Comparison of ENCODE assay signal across 15 cellular contexts in the genomic region with DNA sequence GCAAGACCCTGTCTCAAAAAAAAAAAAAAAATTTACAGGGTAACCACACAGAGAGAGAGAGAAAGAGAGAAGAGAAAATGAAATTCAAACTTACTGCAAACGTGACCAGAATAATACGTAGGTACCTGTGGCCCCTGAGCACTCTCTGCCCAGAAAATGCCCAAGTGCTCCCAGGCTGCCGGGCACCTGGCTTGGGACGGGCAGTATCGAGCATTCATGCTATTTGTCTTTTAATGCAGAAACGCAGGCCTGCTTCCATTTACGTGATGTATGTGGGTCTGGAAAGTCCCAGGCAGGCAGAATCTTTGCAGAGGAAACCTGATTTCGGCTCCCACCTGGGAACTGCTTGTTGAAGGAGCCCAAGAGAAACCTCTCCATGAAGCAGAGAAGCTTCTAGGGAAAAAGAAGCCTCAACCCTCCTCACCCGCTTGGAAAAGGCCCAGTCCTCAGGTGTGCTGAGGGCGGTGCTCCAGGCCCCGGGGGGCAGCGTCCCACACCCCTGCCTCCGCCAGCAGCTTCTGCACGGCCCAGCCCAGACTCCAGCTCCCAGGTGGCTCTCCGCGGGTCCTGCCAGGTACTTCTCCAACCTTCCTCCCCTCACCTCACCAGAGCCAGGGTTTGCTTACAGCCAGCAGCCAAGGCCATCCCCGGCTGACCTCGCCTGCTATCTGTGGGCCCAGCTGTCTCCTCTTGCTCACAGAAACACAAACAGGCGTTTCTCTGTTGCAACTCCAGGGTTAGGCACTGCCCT. TPM values are rescaled to one million over a fixed set of nuclear protein-coding genes. Genes with fewer than 3 reads are reported as not detected.
DNase-seq lines count a peak whose midpoint lies in the region; ATAC-seq and TF ChIP-seq lines count a peak whose summit lies in the region.
"Had no signal": no experiment of that assay in that cellular context is flagged by ENCODE, and none has a peak within 500 bp of the region (broad histone marks: within the 10 kb centered on the region; RNA-seq: fewer than 3 reads in every experiment).

No MANE protein-coding gene starts in this region.

- no peaks in the 10 kb centered on the region for H3K36me3 ChIP-seq in WERI-Rb-1
- H3K36me3 ChIP-seq in sigmoid colon, result no peaks in the 10 kb centered on the region

- TF ChIP-seq CTCF in WERI-Rb-1 (IDR thresholded peaks at IDR 0.05; ENCODE audit: low read depth, low read length), result no peak
- no peak for TF ChIP-seq CTCF in sigmoid colon (IDR thresholded peaks at IDR 0.05)
- no peak for TF ChIP-seq CTCF in natural killer cell (IDR thresholded peaks at IDR 0.05)

- WGBS in sigmoid colon, 2 donors, result 53 to 77% methylated on average over 19 of the region's 19 CpGs

- DNase-seq in HuH-7 (ENCODE audit: low spot score) (peak; percentile 73), WERI-Rb-1 (peak; percentile 84), left kidney (ENCODE audit: low read depth, low spot score) (peak; percentile 74), sigmoid colon (peak; percentile 66), AG20443 (ENCODE audit: low spot score) (no peak), natural killer cell (no peak), NCI-H1092 treated with DMSO at 0.1 percent for 48 hours (lab: John Stamatoyannopoulos, UW) (no peak)
- DNase-seq in stimulated activated CD4-positive, alpha-beta T cell treated with anti-CD3 and anti-CD28 coated beads, Interleukin-2, amount 100 ng/mL, for 24 hours, result no peak
- DNase-seq: activated CD8-positive, alpha-beta memory T cell treated with anti-CD3 and anti-CD28 coated beads, Interleukin-2, amount 10 ng/mL, durations not matched to agents 7 days and 5 days; midbrain; NK-92 treated with Interleukin-12 subunit alpha and Interleukin-12 subunit beta, amount 100 ng/mL, for 24 hours; stimulated activated CD4-positive, alpha-beta T cell treated with anti-CD3 and anti-CD28 coated beads, Interleukin-4, amount 100 ng/mL, for 4 hours; stimulated activated naive CD8-positive, alpha-beta T cell treated with anti-CD3 and anti-CD28 coated beads, Interleukin-15, Interleukin-2, amounts not matched to agents 100 U/mL and 50 U/mL, for 24 hours had no signal

- no peak for TF ChIP-seq EP300 in sigmoid colon (IDR thresholded peaks at IDR 0.05)

- H3K9me3 ChIP-seq in WERI-Rb-1 (ENCODE audit: severe bottlenecking), result no peaks in the 10 kb centered on the region
- H3K9me3 ChIP-seq in sigmoid colon, result no peaks in the 10 kb centered on the region

- ATAC-seq in natural killer cell, result no peak
- ATAC-seq: activated CD8-positive, alpha-beta memory T cell treated with anti-CD3 and anti-CD28 coated beads, Interleukin-2, amount 10 ng/mL, durations not matched to agents 7 days and 5 days; stimulated activated naive CD8-positive, alpha-beta T cell treated with anti-CD3 and anti-CD28 coated beads, Interleukin-15, Interleukin-2, amounts not matched to agents 100 U/mL and 50 U/mL, for 24 hours had no signal

- intact Hi-C loops in sigmoid colon (cut with DNase I), result no loop called here
- intact Hi-C loops in natural killer cell (cut with micrococcal nuclease), result no loop called here

- H3K27ac ChIP-seq in WERI-Rb-1, result peak overlapping the region; percentile 87
- H3K27ac ChIP-seq in sigmoid colon, result no peak overlapping the region
- H3K27ac ChIP-seq: C4-2B had no signal

- peaks cover 0 to 17% of the 10 kb centered on the region in 2 donors for H3K27me3 Mint-ChIP-seq in natural killer cell (ENCODE audit: low read depth in 2 of 2)
- H3K27me3 Mint-ChIP-seq: activated naive CD4-positive, alpha-beta T cell treated with anti-CD3 and anti-CD28 coated beads, Interleukin-2, amount 50 U/mL, for 24 hours had no signal

- H3K4me1 Mint-ChIP-seq in natural killer cell, result peaks cover 5 to 6% of the 10 kb centered on the region in 2 donors
- H3K4me1 Mint-ChIP-seq: activated CD8-positive, alpha-beta memory T cell treated with anti-CD3 and anti-CD28 coated beads, Interleukin-2, amount 10 ng/mL, durations not matched to agents 7 days and 5 days had no signal

- H3K4me3 Mint-ChIP-seq in natural killer cell, result no peak overlapping the region
- H3K4me3 Mint-ChIP-seq: activated CD8-positive, alpha-beta memory T cell treated with anti-CD3 and anti-CD28 coated beads, Interleukin-2, amount 10 ng/mL, durations not matched to agents 7 days and 5 days; activated naive CD4-positive, alpha-beta T cell treated with anti-CD3 and anti-CD28 coated beads, Interleukin-2, amount 50 U/mL, for 24 hours had no signal

- no peaks in the 10 kb centered on the region for H3K27me3 ChIP-seq in WERI-Rb-1 (ENCODE audit: insufficient read depth, low read depth, severe bottlenecking)
- H3K27me3 ChIP-seq in sigmoid colon, result peaks cover 0 to 14% (median 0%) of the 10 kb centered on the region in 3 donors

- no peak overlapping the region for H3K27ac Mint-ChIP-seq in natural killer cell
- H3K27ac Mint-ChIP-seq: activated CD8-positive, alpha-beta memory T cell treated with anti-CD3 and anti-CD28 coated beads, Interleukin-2, amount 10 ng/mL, durations not matched to agents 7 days and 5 days; activated naive CD4-positive, alpha-beta T cell treated with anti-CD3 and anti-CD28 coated beads, Interleukin-2, amount 50 U/mL, for 24 hours had no signal

- no peaks in the 10 kb centered on the region for H3K4me1 ChIP-seq in sigmoid colon

- no peak overlapping the region for H3K4me3 ChIP-seq in WERI-Rb-1 (ENCODE audit: low read depth, low read length)
- no peak overlapping the region for H3K4me3 ChIP-seq in sigmoid colon

- H3K36me3 Mint-ChIP-seq in natural killer cell, result no peaks in the 10 kb centered on the region
- H3K36me3 Mint-ChIP-seq: activated CD8-positive, alpha-beta memory T cell treated with anti-CD3 and anti-CD28 coated beads, Interleukin-2, amount 10 ng/mL, durations not matched to agents 7 days and 5 days; activated naive CD4-positive, alpha-beta T cell treated with anti-CD3 and anti-CD28 coated beads, Interleukin-2, amount 50 U/mL, for 24 hours had no signal

- TF ChIP-seq POLR2A in sigmoid colon (IDR thresholded peaks at IDR 0.05), result no peak

- H3K9me3 Mint-ChIP-seq in natural killer cell, result no peaks in the 10 kb centered on the region
- H3K9me3 Mint-ChIP-seq: activated naive CD4-positive, alpha-beta T cell treated with anti-CD3 and anti-CD28 coated beads, Interleukin-2, amount 50 U/mL, for 24 hours had no signal

RNA-seq across cellular contexts. Expression of a gene that starts 14.0 kb away (rescaled TPM):
- total RNA-seq in sigmoid colon (10 to 100 TPM in 1 of 4 donors, 1 to 10 TPM in 3; 1.8 to 12.7 (median 3.1) TPM), natural killer cell (1 to 10 TPM; 7.2 to 9.9 (median 7.9) TPM)
- polyA plus RNA-seq in sigmoid colon, result 10 to 100 TPM; 14.2 to 23.1 (median 15.0) TPM

Comparison
In these comparisons a context has a peak if more than half of its experiments do, and no peak if none do; other contexts are left out.
1. DNase-seq: peak in HuH-7 (single experiment), WERI-Rb-1 (single experiment), left kidney (single experiment) and sigmoid colon (single experiment); none in stimulated activated CD4-positive, alpha-beta T cell treated with anti-CD3 and anti-CD28 coated beads, Interleukin-2, amount 100 ng/mL, for 24 hours (0 of 2), AG20443 (single experiment), natural killer cell (single experiment) and NCI-H1092 treated with DMSO at 0.1 percent for 48 hours (single experiment).